Comparison of ENCODE assay signal across 8 cellular contexts in genomic region chr15:66862878-66863335, GRCh38.
DNase-seq lines count a peak whose midpoint lies in the region; ATAC-seq and TF ChIP-seq lines count a peak whose summit lies in the region.

No MANE protein-coding gene starts in this region.

- no peak overlapping the region for H3K27ac Mint-ChIP-seq in nephron

- H3K4me1 ChIP-seq in DND-41 (ENCODE audit: insufficient read depth, low read length) = no peaks in the 10 kb centered on the region
- peaks cover 18% of the 10 kb centered on the region for H3K4me1 ChIP-seq in PC-3 (ENCODE audit: insufficient read depth, low read length)
- peaks cover 0 to 12% (median 0%) of the 10 kb centered on the region in 3 donors for H3K4me1 ChIP-seq in esophagus squamous epithelium

- H3K4me3 ChIP-seq in DND-41 (ENCODE audit: low read depth in 1 of 2, low read length in 2 of 2) (no peak overlapping the region), PC-3 (ENCODE audit: low read length) (no peak overlapping the region), esophagus squamous epithelium (no peak overlapping the region)

- H3K27ac ChIP-seq in DND-41 (ENCODE audit: low read length) = no peak overlapping the region
- peak overlapping the region; percentile 65 for H3K27ac ChIP-seq in PC-3 (ENCODE audit: low read length)
- no peak overlapping the region for H3K27ac ChIP-seq in esophagus squamous epithelium

- no peaks in the 10 kb centered on the region for H3K36me3 ChIP-seq in DND-41 (ENCODE audit: insufficient read depth, low read length)
- no peaks in the 10 kb centered on the region for H3K36me3 ChIP-seq in PC-3 (ENCODE audit: low read depth, low read length)
- no peaks in the 10 kb centered on the region for H3K36me3 ChIP-seq in esophagus squamous epithelium

- no peak for TF ChIP-seq POLR2A in esophagus squamous epithelium (IDR thresholded peaks at IDR 0.05)

- H3K27me3 ChIP-seq in DND-41 (ENCODE audit: insufficient read depth, low read length, poor library complexity) = no peaks in the 10 kb centered on the region
- H3K27me3 ChIP-seq in PC-3 (ENCODE audit: low read length) = no peaks in the 10 kb centered on the region
- H3K27me3 ChIP-seq in esophagus squamous epithelium = peaks cover 0 to 5% (median 0%) of the 10 kb centered on the region in 4 donors

- H3K27me3 Mint-ChIP-seq in nephron (ENCODE audit: low read depth) = no peaks in the 10 kb centered on the region

- H3K79me2 ChIP-seq in DND-41 (ENCODE audit: insufficient read depth, low read length) (no peaks in the 10 kb centered on the region), PC-3 (ENCODE audit: low read length) (no peaks in the 10 kb centered on the region)

- intact Hi-C loops in PC-3 (cut with micrococcal nuclease) = loop anchor here (2.0 kb wide), 1 partner anchor 20 kb away; no protein-coding TSS in a partner anchor
- intact Hi-C loops in esophagus squamous epithelium (cut with DNase I) = no loop called here

- peaks cover 5% of the 10 kb centered on the region for H3K4me1 Mint-ChIP-seq in nephron

- H3F3A ChIP-seq in PC-3 (ENCODE audit: low read length, unreplicated experiment) = no peaks in the 10 kb centered on the region

- no TSS peak for BruUV-seq in PC-3 (replicated peaks; lab: Mats Ljungman, UMichigan)

- H3K36me3 Mint-ChIP-seq in nephron (ENCODE audit: low read depth) = no peaks in the 10 kb centered on the region

- H3K4me2 ChIP-seq in DND-41 (ENCODE audit: insufficient read depth, low read length) (no peak overlapping the region), PC-3 (ENCODE audit: low read length) (0 out of 2 replicates have a peak overlapping the region, but pooled peaks have one; percentile 5)

- H4K20me1 ChIP-seq in DND-41 (ENCODE audit: insufficient read depth, low read length) (no peaks in the 10 kb centered on the region), PC-3 (ENCODE audit: low read length) (no peaks in the 10 kb centered on the region)

- peak; percentile 94 for TF ChIP-seq CTCF in DND-41 (IDR thresholded peaks at IDR 0.05; ENCODE audit: borderline replicate concordance, extremely low read depth, low read length, poor library complexity, severe bottlenecking)
- TF ChIP-seq CTCF in PC-3 (conservative IDR thresholded peaks at IDR 0.05; ENCODE audit: low read depth, low read length) = peak; percentile 87
- TF ChIP-seq CTCF in esophagus squamous epithelium (IDR thresholded peaks at IDR 0.05) = peak; percentile 82 to 94 (median 90)
- peak; percentile 85 to 90 (median 89) for TF ChIP-seq CTCF in nephron (IDR thresholded peaks at IDR 0.05; ENCODE audit: unreplicated experiment in 3 of 3)

- H3K9me3 ChIP-seq in DND-41 (ENCODE audit: insufficient read depth, low read length, severe bottlenecking) (no peaks in the 10 kb centered on the region), PC-3 (ENCODE audit: low read length) (no peaks in the 10 kb centered on the region), esophagus squamous epithelium (no peaks in the 10 kb centered on the region)

- H2AFZ ChIP-seq in DND-41 (ENCODE audit: low read depth, low read length) = no peak overlapping the region
- H2AFZ ChIP-seq in PC-3 (ENCODE audit: low read length) = 0 out of 2 replicates have a peak overlapping the region, but pooled peaks have one; percentile 4

- ATAC-seq in DND-41 (ENCODE audit: insufficient read depth, low read depth) (peak; percentile 95), HG02798 (IDR thresholded peaks at IDR 0.05; ENCODE audit: poor library complexity, unreplicated experiment) (peak; percentile 66), PC-3 (peak; percentile 92)
- ATAC-seq in stimulated activated naive CD8-positive, alpha-beta T cell treated with anti-CD3 and anti-CD28 coated beads, Interleukin-15, Interleukin-2, amounts not matched to agents 100 U/mL and 50 U/mL, for 24 hours = peak; percentile 82

- no peaks in the 10 kb centered on the region for H3K9me2 ChIP-seq in PC-3 (replicated peaks; ENCODE audit: low read length)

- 2 to 11% methylated on average over 8 to 9 of the region's 9 CpGs for WGBS in esophagus squamous epithelium, 2 donors

- POLR2A ChIA-PET in PC-3 (lab: Charles Lee; ENCODE audit: unreplicated experiment) = interaction anchor here (0.5 to 0.6 kb wide), 2 partner anchors 21 to 1558 kb away, joined by 3 to 6 read pairs; partner anchors contain the start of gene RNU5B-1

- CTCF ChIA-PET in PC-3 (lab: Charles Lee) = interaction anchor here (0.5 to 1.5 kb wide), 4 partner anchors 9 to 1009 kb away, joined by 4 to 12 read pairs (median 10); no protein-coding TSS in a partner anchor

- H3K9ac ChIP-seq in DND-41 (ENCODE audit: low read depth, low read length) = no peak overlapping the region
- no peak overlapping the region for H3K9ac ChIP-seq in PC-3 (ENCODE audit: low read length)

- no peak overlapping the region for H3K4me3 Mint-ChIP-seq in nephron

- H3K9me3 Mint-ChIP-seq in nephron = no peaks in the 10 kb centered on the region

- DNase-seq in DND-41 (peak; percentile 74), PC-3 (peak; percentile 94), activated T-cell treated with anti-CD3 and anti-CD28 coated beads for 48 hours (ENCODE audit: low read depth) (peak; percentile 74), esophagus squamous epithelium (lab: John Stamatoyannopoulos, UW) (no peak), NCI-H187 (lab: John Stamatoyannopoulos, UW) (no peak)
- DNase-seq in stimulated activated naive CD8-positive, alpha-beta T cell treated with anti-CD3 and anti-CD28 coated beads, Interleukin-15, Interleukin-2, amounts not matched to agents 100 U/mL and 50 U/mL, for 24 hours = peak; percentile 79

Comparison
In these comparisons a context has a peak if more than half of its experiments do, and no peak if none do; other contexts are left out.
1. DNase-seq: peak in DND-41 (single experiment), PC-3 (single experiment), activated T-cell treated with anti-CD3 and anti-CD28 coated beads for 48 hours (single experiment) and stimulated activated naive CD8-positive, alpha-beta T cell treated with anti-CD3 and anti-CD28 coated beads, Interleukin-15, Interleukin-2, amounts not matched to agents 100 U/mL and 50 U/mL, for 24 hours (single experiment); none in esophagus squamous epithelium (single experiment) and NCI-H187 (0 of 2).
2. Peak in every context shown above with its lines, with median percentiles within 50 percentile points of each other: ATAC-seq and CTCF ChIP-seq.